In the genomic region with DNA sequence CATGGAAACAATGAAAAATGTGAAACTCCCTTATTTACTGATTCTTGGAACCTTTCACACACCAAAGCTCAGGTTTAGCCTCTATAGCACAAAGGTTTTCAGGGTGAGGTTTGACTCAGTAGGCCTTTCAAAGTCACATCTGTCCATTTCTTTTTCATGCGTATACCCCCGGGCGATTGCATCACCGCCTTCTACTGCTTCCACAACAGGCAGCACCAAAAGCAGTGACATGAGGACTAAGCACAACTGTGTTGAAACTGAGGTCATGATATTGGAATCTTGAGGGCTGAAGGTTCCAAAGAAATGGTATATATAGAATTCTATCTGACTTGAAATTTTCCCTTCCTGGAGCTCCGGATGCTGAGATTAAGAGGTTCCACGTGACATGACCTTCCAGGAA, we compare ENCODE assay signal across 10 cellular contexts. TPM values are rescaled to one million over a fixed set of nuclear protein-coding genes. Genes with fewer than 3 reads are reported as not detected.
"Had no signal": no experiment of that assay in that cellular context is flagged by ENCODE, and none has a peak within 500 bp of the region (broad histone marks: within the 10 kb centered on the region; RNA-seq: fewer than 3 reads in every experiment).

No MANE protein-coding gene starts in this region.

RNA-seq across cellular contexts. Expression of gene ALOX15B, which starts 14.7 kb away (rescaled TPM):
- total RNA-seq: activated CD4-positive, alpha-beta memory T cell treated with anti-CD3 and anti-CD28 coated beads, Interleukin-2, amount 10 ng/mL, durations not matched to agents 7 days and 5 days; activated CD4-positive, alpha-beta T cell treated with anti-CD3 and anti-CD28 coated beads, Interleukin-2, amount 10 ng/mL, durations not matched to agents 24 days and 14 days; chondrocyte; dermis blood vessel endothelial cell; neural crest cell; progenitor cell of endocrine pancreas had no signal
- polyA plus RNA-seq: naive thymus-derived CD4-positive, alpha-beta T cell had no signal

RNA-seq across cellular contexts. Expression of gene GUCY2D, which starts 21.7 kb away (rescaled TPM):
- total RNA-seq: activated CD4-positive, alpha-beta memory T cell treated with anti-CD3 and anti-CD28 coated beads, Interleukin-2, amount 10 ng/mL, durations not matched to agents 7 days and 5 days; activated CD4-positive, alpha-beta T cell treated with anti-CD3 and anti-CD28 coated beads, Interleukin-2, amount 10 ng/mL, durations not matched to agents 24 days and 14 days; chondrocyte; dermis blood vessel endothelial cell; gastrocnemius medialis; neural crest cell; osteoblast; progenitor cell of endocrine pancreas; thoracic aorta had no signal
